Comparison of ENCODE assay signal across 8 cellular contexts in the genomic region with DNA sequence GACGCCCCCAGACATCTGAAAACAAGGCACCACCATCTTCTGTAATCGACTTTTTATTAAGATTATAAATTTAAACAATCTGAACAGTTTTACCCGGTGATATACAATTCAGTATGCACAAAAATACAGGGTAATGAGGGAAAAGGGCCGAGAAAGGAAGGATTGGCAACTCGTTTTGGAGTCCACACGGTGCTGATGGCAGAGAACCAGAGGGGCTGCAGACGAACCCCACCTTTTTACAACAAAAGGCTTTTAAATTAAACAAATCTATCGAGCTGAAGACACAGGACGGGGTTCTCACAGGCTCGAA. TPM values are rescaled to one million over a fixed set of nuclear protein-coding genes. Genes with fewer than 3 reads are reported as not detected.
DNase-seq lines count a peak whose midpoint lies in the region; ATAC-seq, FAIRE-seq and TF ChIP-seq lines count a peak whose summit lies in the region.

No MANE protein-coding gene starts in this region.

- H3K27me3 ChIP-seq in SK-N-SH (ENCODE audit: insufficient read depth), result no peaks in the 10 kb centered on the region
- H3K27me3 ChIP-seq in keratinocyte (ENCODE audit: control insufficient read depth, extremely low read depth, insufficient read depth, low read length), result no peaks in the 10 kb centered on the region

- H3F3A ChIP-seq in SK-N-SH (replicated peaks; ENCODE audit: insufficient read depth), result peaks cover 28% of the 10 kb centered on the region

- POLR2A ChIA-PET in SK-N-SH (lab: Yijun Ruan, JAX), result interaction anchor here (0.6 to 2.4 kb wide), 8 partner anchors 145 to 434 kb away, joined by 3 to 21 read pairs (median 7); no protein-coding TSS in a partner anchor
- POLR2A ChIA-PET in activated naive CD8-positive, alpha-beta T cell treated with anti-CD3 and anti-CD28 coated beads, Interleukin-2, amount 10 ng/mL, durations not matched to agents 7 days and 5 days (lab: Charles Lee), result interaction anchor here (1.1 to 5.2 kb wide), 7 partner anchors 35 to 450 kb away, joined by 4 to 44 read pairs (median 8); a partner anchor contains a TSS

- H3K9me3 ChIP-seq in SK-N-SH, result no peaks in the 10 kb centered on the region
- no peaks in the 10 kb centered on the region for H3K9me3 ChIP-seq in keratinocyte (ENCODE audit: control insufficient read depth, low read depth, low read length)

- ATAC-seq in SK-N-SH treated with all-trans-retinoic acid at 6 μM for 48 hours (no peak), GM21825 (IDR thresholded peaks at IDR 0.05; ENCODE audit: unreplicated experiment) (no peak)
- no peak for ATAC-seq in activated naive CD8-positive, alpha-beta T cell treated with anti-CD3 and anti-CD28 coated beads, Interleukin-2, amount 10 ng/mL, durations not matched to agents 7 days and 5 days (ENCODE audit: low read depth)

- dilution Hi-C loops in keratinocyte (cut with MboI; ENCODE audit: extremely low pct_ligation_motif_present, low sequenced_read_pairs), result no loop called here

- peak overlapping the region; percentile 89 for H3K27ac Mint-ChIP-seq in activated naive CD8-positive, alpha-beta T cell treated with anti-CD3 and anti-CD28 coated beads, Interleukin-2, amount 10 ng/mL, durations not matched to agents 7 days and 5 days

- TF ChIP-seq CTCF in SK-N-SH (IDR thresholded peaks at IDR 0.05) (no peak), keratinocyte (optimal IDR thresholded peaks at IDR 0.05 in 1 of 3, IDR thresholded peaks at IDR 0.05 in 1 of 3, conservative IDR thresholded peaks at IDR 0.05 in 1 of 3; ENCODE audit: extremely low read depth in 1 of 3, insufficient read depth in 2 of 3, low read length in 3 of 3) (no peak)

- peak overlapping the region; percentile 96 to 97 for H3K27ac ChIP-seq in SK-N-SH (ENCODE audit: low read depth in 2 of 2, low read length in 1 of 2)
- peak overlapping the region; percentile 79 for H3K27ac ChIP-seq in keratinocyte (ENCODE audit: control insufficient read depth, insufficient read depth, low read length)
- H3K27ac ChIP-seq in substantia nigra (ENCODE audit: low read depth, low read length, poor library complexity, severe bottlenecking), result peak overlapping the region; percentile 89

- H3K4me3 Mint-ChIP-seq in activated naive CD8-positive, alpha-beta T cell treated with anti-CD3 and anti-CD28 coated beads, Interleukin-2, amount 10 ng/mL, durations not matched to agents 7 days and 5 days, result peak overlapping the region; percentile 89

- CTCF ChIA-PET in SK-N-SH (lab: Yijun Ruan, JAX), result interaction anchor here (1.5 to 9.3 kb wide), 11 partner anchors 22 to 449 kb away, joined by 3 to 193 read pairs (median 27); a partner anchor contains a TSS

- H3K4me3 ChIP-seq in SK-N-SH (ENCODE audit: low read depth in 2 of 2, low read length in 1 of 2), result peak overlapping the region; percentile 90 to 98
- H3K4me3 ChIP-seq in keratinocyte (ENCODE audit: control insufficient read depth in 2 of 3, extremely low read depth in 1 of 3, insufficient read depth in 2 of 3, low read depth in 1 of 3, low read length in 3 of 3), result peak overlapping the region; percentile 83 to 95 (median 86)

- FAIRE-seq in keratinocyte (lab: Jason Lieb, UNC), result no peak

- peaks cover 19% of the 10 kb centered on the region for H3K27me3 Mint-ChIP-seq in activated naive CD8-positive, alpha-beta T cell treated with anti-CD3 and anti-CD28 coated beads, Interleukin-2, amount 10 ng/mL, durations not matched to agents 7 days and 5 days

- no peak for TF ChIP-seq RAD21 in SK-N-SH (IDR thresholded peaks at IDR 0.05; ENCODE audit: low read length)

- 8% methylated on average over 10 of the region's 10 CpGs for WGBS in SK-N-SH (ENCODE audit: low lambda C conversion rate)

- H3K79me2 ChIP-seq in SK-N-SH (ENCODE audit: insufficient read depth), result peaks cover 37% of the 10 kb centered on the region
- H3K79me2 ChIP-seq in keratinocyte (ENCODE audit: control insufficient read depth, insufficient read depth, low read length), result peaks cover 16% of the 10 kb centered on the region

- no peaks in the 10 kb centered on the region for H3K9me3 Mint-ChIP-seq in activated naive CD8-positive, alpha-beta T cell treated with anti-CD3 and anti-CD28 coated beads, Interleukin-2, amount 10 ng/mL, durations not matched to agents 7 days and 5 days

- H3K4me1 ChIP-seq in SK-N-SH (ENCODE audit: control insufficient read depth in 1 of 2, insufficient read depth in 2 of 2, low read depth in 1 of 2, low read length in 1 of 2), result peaks cover 14 to 19% of the 10 kb centered on the region in 2 experiments; a peak in 3 of 4 replicates
- H3K4me1 ChIP-seq in keratinocyte (ENCODE audit: control insufficient read depth, extremely low read depth, insufficient read depth, low read length), result peaks cover 16% of the 10 kb centered on the region

- peak overlapping the region; percentile 99 for H3K9ac ChIP-seq in SK-N-SH
- H3K9ac ChIP-seq in keratinocyte (ENCODE audit: control insufficient read depth, extremely low read depth, insufficient read depth, low read length), result peak overlapping the region; percentile 84

- H3K36me3 ChIP-seq in SK-N-SH (replicated peaks in 1 of 2; ENCODE audit: control insufficient read depth in 1 of 2, insufficient read depth in 2 of 2, low read length in 1 of 2) (peaks cover 0 to 10% of the 10 kb centered on the region in 2 experiments), keratinocyte (ENCODE audit: control insufficient read depth in 2 of 2, extremely low read depth in 1 of 2, insufficient read depth in 2 of 2, low read length in 2 of 2) (no peaks in the 10 kb centered on the region)

- no peak for TF ChIP-seq EP300 in SK-N-SH (IDR thresholded peaks at IDR 0.05; ENCODE audit: borderline replicate concordance in 1 of 2, low read depth in 1 of 2, low read length in 1 of 2)

- H2AFZ ChIP-seq in SK-N-SH (ENCODE audit: low read depth) (no peak overlapping the region), keratinocyte (ENCODE audit: control insufficient read depth, low read length) (no peak overlapping the region)

- H3K4me2 ChIP-seq in SK-N-SH (peak overlapping the region; percentile 91), keratinocyte (ENCODE audit: control insufficient read depth, extremely low read depth, insufficient read depth, low read depth, low read length) (peak overlapping the region; percentile 96)

- no peaks in the 10 kb centered on the region for H3K9me1 ChIP-seq in keratinocyte (ENCODE audit: control insufficient read depth, extremely low read depth, insufficient read depth, low read length)

- peaks cover 12% of the 10 kb centered on the region for H3K4me1 Mint-ChIP-seq in activated naive CD8-positive, alpha-beta T cell treated with anti-CD3 and anti-CD28 coated beads, Interleukin-2, amount 10 ng/mL, durations not matched to agents 7 days and 5 days

- DNase-seq in SK-N-SH (no peak), keratinocyte (ENCODE audit: low read depth, low spot score) (no peak), substantia nigra (lab: John Stamatoyannopoulos, UW) (no peak), NK-92 (lab: John Stamatoyannopoulos, UW; ENCODE audit: unreplicated experiment) (no peak), NCI-H2196 (lab: John Stamatoyannopoulos, UW; ENCODE audit: unreplicated experiment) (no peak)
- DNase-seq in activated naive CD8-positive, alpha-beta T cell treated with anti-CD3 and anti-CD28 coated beads, Interleukin-2, amount 10 ng/mL, durations not matched to agents 7 days and 5 days, result no peak

- H3K36me3 Mint-ChIP-seq in activated naive CD8-positive, alpha-beta T cell treated with anti-CD3 and anti-CD28 coated beads, Interleukin-2, amount 10 ng/mL, durations not matched to agents 7 days and 5 days, result no peaks in the 10 kb centered on the region

- H4K20me1 ChIP-seq in SK-N-SH (ENCODE audit: insufficient read depth) (peaks cover 19% of the 10 kb centered on the region), keratinocyte (ENCODE audit: control insufficient read depth, extremely low read depth, insufficient read depth, low read length) (no peaks in the 10 kb centered on the region)

- H3K9me2 ChIP-seq in SK-N-SH, result no peaks in the 10 kb centered on the region

TF ChIP-seq in SK-N-SH, 30 proteins besides CTCF, POLR2A, EP300 and RAD21 (continues in another document):
- no peak for TF ChIP-seq RXRA (IDR thresholded peaks at IDR 0.05; ENCODE audit: borderline replicate concordance, low read depth)
- TF ChIP-seq RCOR1 (IDR thresholded peaks at IDR 0.05; ENCODE audit: low read length), result no peak
- TF ChIP-seq POLR2AphosphoS5 (IDR thresholded peaks at IDR 0.05; ENCODE audit: low read depth, low read length), result no peak
- no peak for TF ChIP-seq FOXM1 (IDR thresholded peaks at IDR 0.05; ENCODE audit: low read depth)
- no peak for TF ChIP-seq YY1 (IDR thresholded peaks at IDR 0.05; ENCODE audit: low read depth)
- no peak for TF ChIP-seq TAF1 (IDR thresholded peaks at IDR 0.05; ENCODE audit: borderline replicate concordance, low read depth, low read length)
- TF ChIP-seq MXI1 (IDR thresholded peaks at IDR 0.05; ENCODE audit: low read depth, low read length), result no peak
- no peak for TF ChIP-seq EZH2phosphoT487 (IDR thresholded peaks at IDR 0.05; ENCODE audit: borderline replicate concordance, low read depth)

TF ChIP-seq in SK-N-SH treated with all-trans-retinoic acid at 6 μM for 48 hours, 23 proteins besides CTCF, POLR2A, EP300 and RAD21:
- no peak for TF ChIP-seq ARNTL (CRISPR knock-in tag; IDR thresholded peaks at IDR 0.05; ENCODE audit: borderline replicate concordance, low read depth)

RNA-seq across cellular contexts. Expression of a gene that starts 2.6 kb away (rescaled TPM):
- polyA plus RNA-seq in SK-N-SH (2012; rRNA removed) (8.9 and 16.2 TPM in 2 replicates), keratinocyte (2.1 to 3.6 TPM (median 2.8 TPM) in 3 replicates)
- polyA plus RNA-seq in SK-N-SH (2012; cell fraction: cytosol; rRNA removed), result 6.6 and 9.6 TPM in 2 replicates
- polyA plus RNA-seq in SK-N-SH (2012; cell fraction: nucleus; rRNA removed), result 22.0 and 25.7 TPM in 2 replicates
- total RNA-seq in activated naive CD8-positive, alpha-beta T cell treated with anti-CD3 and anti-CD28 coated beads, Interleukin-2, amount 10 ng/mL, durations not matched to agents 7 days and 5 days, result 1 to 10 TPM; 8.6 to 8.8 TPM
- 4.1 TPM for polyA plus RNA-seq in keratinocyte (2011; ENCODE audit: low read depth)
- polyA plus RNA-seq in keratinocyte (2011; cell fraction: cytosol; rRNA removed), result 0.75 and 2.7 TPM in 2 replicates
- polyA plus RNA-seq in keratinocyte (2011; cell fraction: nucleus; rRNA removed), result 2.1 and 4.5 TPM in 2 replicates
- 2.4 and 5.1 TPM in 2 replicates for polyA plus RNA-seq in keratinocyte (2012; ENCODE audit: low replicate concordance)
- 1.3 to 1.4 TPM (median 1.3 TPM) in 3 replicates for polyA minus RNA-seq in keratinocyte
- 18.4 TPM for polyA minus RNA-seq in keratinocyte (2011; cell fraction: cytosol; rRNA and poly(A)+ RNA removed)
- 4.3 and 7.5 TPM in 2 replicates for polyA minus RNA-seq in keratinocyte (2011; cell fraction: nucleus; rRNA and poly(A)+ RNA removed)
